1 cellular context compared by ENCODE assay signal in the genomic region with DNA sequence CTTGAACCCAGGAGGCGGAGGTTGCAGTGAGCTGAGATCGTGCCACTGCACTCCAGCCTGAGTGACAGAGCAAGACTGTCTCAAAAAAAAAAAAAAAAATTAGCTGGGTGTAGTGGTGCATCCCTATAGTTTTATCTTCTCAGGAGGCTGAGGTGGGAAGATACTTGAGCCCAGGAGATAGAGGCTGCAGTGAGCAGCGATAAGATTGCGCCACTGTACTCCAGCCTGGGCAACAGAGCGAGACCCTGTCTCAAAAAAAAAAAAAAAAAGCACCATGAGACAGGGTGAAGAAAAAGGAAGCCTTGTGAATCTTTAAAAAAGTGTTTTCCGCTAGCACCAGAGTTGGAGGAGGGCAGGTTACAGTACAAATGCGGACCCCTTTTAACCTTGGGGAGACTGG. TPM values are rescaled to one million over a fixed set of nuclear protein-coding genes. Genes with fewer than 3 reads are reported as not detected.
"Had no signal": no experiment of that assay in that cellular context is flagged by ENCODE, and none has a peak within 500 bp of the region (broad histone marks: within the 10 kb centered on the region; RNA-seq: fewer than 3 reads in every experiment).

No MANE protein-coding gene starts in this region.

RNA-seq across cellular contexts. Expression of gene TDRD12, which starts 3.4 kb away (rescaled TPM):
- total RNA-seq: GM12878 had no signal
